ENCODE assay signal across 12 cellular contexts in genomic region chr16:30054451-30054850, GRCh38. TPM values are rescaled to one million over a fixed set of nuclear protein-coding genes. Genes with fewer than 3 reads are reported as not detected.
DNase-seq lines count a peak whose midpoint lies in the region; TF ChIP-seq lines count a peak whose summit lies in the region.
"Had no signal": no experiment of that assay in that cellular context is flagged by ENCODE, and none has a peak within 500 bp of the region (broad histone marks: within the 10 kb centered on the region; RNA-seq: fewer than 3 reads in every experiment).

No MANE protein-coding gene starts in this region.

- H3K4me3 Mint-ChIP-seq in activated CD4-positive, alpha-beta T cell treated with anti-CD3 and anti-CD28 coated beads, Interleukin-2, amount 10 ng/mL, durations not matched to agents 24 days and 14 days = peak overlapping the region; percentile 50
- peak overlapping the region; percentile 52 for H3K4me3 Mint-ChIP-seq in osteocyte (ENCODE audit: unreplicated experiment)

- WGBS in mammary epithelial cell (ENCODE audit: low coverage, missing lambda C conversion rate) = 76% methylated on average over 8 of the region's 8 CpGs

- no peaks in the 10 kb centered on the region for H3K9me3 ChIP-seq in mammary epithelial cell (replicated peaks; ENCODE audit: insufficient read depth, low read length)

- H3K36me3 ChIP-seq in mammary epithelial cell (ENCODE audit: insufficient read depth, low read length) = no peaks in the 10 kb centered on the region

- H3K4me1 Mint-ChIP-seq in activated CD4-positive, alpha-beta T cell treated with anti-CD3 and anti-CD28 coated beads, Interleukin-2, amount 10 ng/mL, durations not matched to agents 24 days and 14 days = peaks cover 31% of the 10 kb centered on the region
- H3K4me1 Mint-ChIP-seq in osteocyte (ENCODE audit: unreplicated experiment) = peaks cover 17% of the 10 kb centered on the region

- in situ Hi-C loops in mammary epithelial cell (cut with MboI; ENCODE audit: low sequenced_read_pairs in 2 of 2) = no loop called here

- H3K27me3 ChIP-seq in mammary epithelial cell (ENCODE audit: insufficient read depth, low read length) = no peaks in the 10 kb centered on the region

- no peaks in the 10 kb centered on the region for H3K36me3 Mint-ChIP-seq in activated CD4-positive, alpha-beta T cell treated with anti-CD3 and anti-CD28 coated beads, Interleukin-2, amount 10 ng/mL, durations not matched to agents 24 days and 14 days (ENCODE audit: low read depth)
- no peaks in the 10 kb centered on the region for H3K36me3 Mint-ChIP-seq in osteocyte (ENCODE audit: unreplicated experiment)

- CTCF ChIA-PET in mammary epithelial cell (lab: Charles Lee; ENCODE audit: low non-redundant PET) = no interaction called here

- no TSS peak for BruUV-seq in mammary epithelial cell (replicated peaks; lab: Mats Ljungman, UMichigan)

- H3K27me3 Mint-ChIP-seq in activated CD4-positive, alpha-beta T cell treated with anti-CD3 and anti-CD28 coated beads, Interleukin-2, amount 10 ng/mL, durations not matched to agents 24 days and 14 days = no peaks in the 10 kb centered on the region
- H3K27me3 Mint-ChIP-seq in osteocyte (ENCODE audit: unreplicated experiment) = no peaks in the 10 kb centered on the region

- no peak for DNase-seq in activated CD4-positive, alpha-beta T cell treated with anti-CD3 and anti-CD28 coated beads, Interleukin-2, amount 10 ng/mL, durations not matched to agents 24 days and 14 days
- DNase-seq in activated CD4-positive, alpha-beta T cell treated with anti-CD3 and anti-CD28 coated beads for 48 hours = no peak
- DNase-seq in M059J (ENCODE audit: low read depth) (peak; percentile 15), mammary epithelial cell (no peak), osteocyte (ENCODE audit: extremely low spot score, unreplicated experiment) (no peak), ureter (ENCODE audit: low spot score) (no peak)
- no peak for DNase-seq in stimulated activated CD4-positive, alpha-beta T cell treated with anti-CD3 and anti-CD28 coated beads, Interleukin-4, amount 100 ng/mL, for 24 hours
- DNase-seq in stimulated activated CD4-positive, alpha-beta T cell treated with anti-CD3 and anti-CD28 coated beads, Interleukin-2, amount 100 ng/mL, for 24 hours = no peak
- DNase-seq: hippocampal formation, midbrain, NCI-H774 had no signal

- peak overlapping the region; percentile 20 for H3K4me2 ChIP-seq in mammary epithelial cell (ENCODE audit: insufficient read depth, low read depth, low read length)

- H3K4me3 ChIP-seq in mammary epithelial cell (replicated peaks in 1 of 3; ENCODE audit: insufficient read depth in 1 of 3, low read depth in 2 of 3, low read length in 3 of 3) = no peak overlapping the region

- intact Hi-C loops in activated CD4-positive, alpha-beta T cell treated with anti-CD3 and anti-CD28 coated beads, Interleukin-2, amount 10 ng/mL, durations not matched to agents 24 days and 14 days (cut with micrococcal nuclease) = loop anchor here (10.0 kb wide), 1 partner anchor 240 kb away; the partner anchor contains the start of genes PAGR1 and PRRT2
- intact Hi-C loops in mammary epithelial cell (cut with micrococcal nuclease) = no loop called here

- no peaks in the 10 kb centered on the region for H3K9me3 Mint-ChIP-seq in activated CD4-positive, alpha-beta T cell treated with anti-CD3 and anti-CD28 coated beads, Interleukin-2, amount 10 ng/mL, durations not matched to agents 24 days and 14 days
- H3K9me3 Mint-ChIP-seq in osteocyte (ENCODE audit: unreplicated experiment) = no peaks in the 10 kb centered on the region

- H3K79me2 ChIP-seq in mammary epithelial cell (ENCODE audit: insufficient read depth, low read length) = peaks cover 18% of the 10 kb centered on the region

- dilution Hi-C loops in mammary epithelial cell (cut with HindIII; ENCODE audit: low sequenced_read_pairs) = loop anchor here (5.0 to 10.0 kb wide), 3 partner anchors 57 to 310 kb away; partner anchors contain the start of genes HIRIP3 and INO80E

- no peak overlapping the region for H3K9ac ChIP-seq in mammary epithelial cell (ENCODE audit: insufficient read depth, low read length)

- H3K27ac ChIP-seq in mammary epithelial cell (ENCODE audit: insufficient read depth, low read depth, low read length) = no peak overlapping the region

- peak overlapping the region; percentile 26 for H3K27ac Mint-ChIP-seq in activated CD4-positive, alpha-beta T cell treated with anti-CD3 and anti-CD28 coated beads, Interleukin-2, amount 10 ng/mL, durations not matched to agents 24 days and 14 days
- H3K27ac Mint-ChIP-seq in osteocyte (ENCODE audit: unreplicated experiment) = peak overlapping the region; percentile 62

- H4K20me1 ChIP-seq in mammary epithelial cell (ENCODE audit: insufficient read depth, low read length) = no peaks in the 10 kb centered on the region

- H2AFZ ChIP-seq in mammary epithelial cell (ENCODE audit: low read depth, low read length) = no peak overlapping the region

- TF ChIP-seq CTCF in mammary epithelial cell (conservative IDR thresholded peaks at IDR 0.05 in 1 of 2, IDR thresholded peaks at IDR 0.05 in 1 of 2; ENCODE audit: extremely low read depth in 1 of 2, insufficient read depth in 1 of 2, low read depth in 1 of 2, low read length in 2 of 2) (no peak), osteocyte (IDR thresholded peaks at IDR 0.05) (no peak)

- peaks cover 22% of the 10 kb centered on the region for H3K4me1 ChIP-seq in mammary epithelial cell (ENCODE audit: insufficient read depth, low read length)

RNA-seq across cellular contexts. Expression of gene ALDOA, which starts 11.1 kb away (rescaled TPM):
- 2,074 and 2,109 TPM in 2 replicates for total RNA-seq in activated CD4-positive, alpha-beta T cell treated with anti-CD3 and anti-CD28 coated beads, Interleukin-2, amount 10 ng/mL, durations not matched to agents 24 days and 14 days
- total RNA-seq in M059J (2014; rRNA removed; shearing (Covaris generic)) = 3,016 and 3,039 TPM in 2 replicates
- total RNA-seq in mammary epithelial cell (1,000 to 10,000 TPM in 1 of 2 donors, 100 to 1,000 TPM in 1; 758 to 2,329 TPM), osteocyte (750 and 765 TPM in 2 replicates), ureter (1,279 TPM)
- polyA plus RNA-seq in mammary epithelial cell = 2,512 TPM
- polyA minus RNA-seq in mammary epithelial cell = 3,207 TPM

RNA-seq across cellular contexts. Expression of gene PPP4C, which starts 21.3 kb away (rescaled TPM):
- 144 and 145 TPM in 2 replicates for total RNA-seq in activated CD4-positive, alpha-beta T cell treated with anti-CD3 and anti-CD28 coated beads, Interleukin-2, amount 10 ng/mL, durations not matched to agents 24 days and 14 days
- total RNA-seq in M059J (2014; rRNA removed; shearing (Covaris generic)) = 143 and 169 TPM in 2 replicates
- total RNA-seq in mammary epithelial cell (100 to 1,000 TPM; 125 to 221 TPM), osteocyte (101 and 102 TPM in 2 replicates), ureter (88.9 TPM)
- polyA plus RNA-seq in mammary epithelial cell = 193 TPM
- 303 TPM for polyA minus RNA-seq in mammary epithelial cell

RNA-seq across cellular contexts. Expression of gene TLCD3B, which starts 23.4 kb away (rescaled TPM):
- 1.5 and 1.8 TPM in 2 replicates for total RNA-seq in activated CD4-positive, alpha-beta T cell treated with anti-CD3 and anti-CD28 coated beads, Interleukin-2, amount 10 ng/mL, durations not matched to agents 24 days and 14 days
- 0.42 TPM in 1 of 2 replicates, not detected in the other for total RNA-seq in M059J (2014; rRNA removed; shearing (Covaris generic))
- not detected for total RNA-seq in mammary epithelial cell
- polyA plus RNA-seq in mammary epithelial cell = 0.15 TPM
- not detected for polyA minus RNA-seq in mammary epithelial cell
- 0.32 and 0.52 TPM in 2 replicates for total RNA-seq in osteocyte
- not detected for total RNA-seq in ureter
- total RNA-seq: dermis microvascular lymphatic vessel endothelial cell had no signal

RNA-seq across cellular contexts. Expression of gene C16orf92, which starts 31.5 kb away (rescaled TPM):
- total RNA-seq in activated CD4-positive, alpha-beta T cell treated with anti-CD3 and anti-CD28 coated beads, Interleukin-2, amount 10 ng/mL, durations not matched to agents 24 days and 14 days = not detected in 2 replicates
- total RNA-seq in M059J (2014; rRNA removed; shearing (Covaris generic)) = not detected in 2 replicates
- total RNA-seq in mammary epithelial cell = not detected
- polyA plus RNA-seq in mammary epithelial cell = not detected
- polyA minus RNA-seq in mammary epithelial cell = not detected
- total RNA-seq in osteocyte = not detected in 2 replicates
- not detected for total RNA-seq in ureter
- total RNA-seq: dermis microvascular lymphatic vessel endothelial cell had no signal

RNA-seq across cellular contexts. Expression of gene TBX6, which starts 37.3 kb away (rescaled TPM):
- total RNA-seq in activated CD4-positive, alpha-beta T cell treated with anti-CD3 and anti-CD28 coated beads, Interleukin-2, amount 10 ng/mL, durations not matched to agents 24 days and 14 days = 2.1 TPM in 2 replicates
- 0.39 TPM in 1 of 2 replicates, not detected in the other for total RNA-seq in M059J (2014; rRNA removed; shearing (Covaris generic))
- total RNA-seq in mammary epithelial cell (under 1 TPM in 1 of 2 donors, not detected in 1; 0.73 TPM), osteocyte (0.63 and 0.75 TPM in 2 replicates), ureter (8.9 TPM)
- 0.05 TPM for polyA plus RNA-seq in mammary epithelial cell
- not detected for polyA minus RNA-seq in mammary epithelial cell
